In the genomic region with DNA sequence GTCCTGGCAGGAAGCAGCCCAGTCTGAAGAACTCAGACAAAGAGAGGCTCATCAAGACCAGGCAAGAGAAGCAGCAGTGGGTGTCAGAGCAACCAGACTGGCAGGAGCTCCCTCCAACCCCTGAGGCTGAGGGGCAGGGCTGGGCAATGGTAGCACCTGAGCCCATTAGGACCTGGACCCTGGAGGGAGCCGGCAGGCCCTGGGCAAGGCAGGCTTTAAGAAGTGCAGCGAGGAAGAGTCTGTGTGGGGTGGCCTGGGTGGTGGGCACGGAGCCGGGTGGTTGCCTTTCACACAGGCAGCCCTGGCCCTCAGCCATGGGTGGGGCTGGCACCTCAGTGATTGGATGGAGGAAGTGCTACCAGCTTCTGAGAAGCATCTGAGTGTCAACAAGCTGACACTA, we compare ENCODE assay signal across 30 cellular contexts. TPM values are rescaled to one million over a fixed set of nuclear protein-coding genes. Genes with fewer than 3 reads are reported as not detected.
DNase-seq lines count a peak whose midpoint lies in the region; ATAC-seq, FAIRE-seq and TF ChIP-seq lines count a peak whose summit lies in the region.
"Had no signal": no experiment of that assay in that cellular context is flagged by ENCODE, and none has a peak within 500 bp of the region (broad histone marks: within the 10 kb centered on the region; RNA-seq: fewer than 3 reads in every experiment).

No MANE protein-coding gene starts in this region.

- H3K27me3 Mint-ChIP-seq in T-helper 17 cell (no peaks in the 10 kb centered on the region), type B pancreatic cell (no peaks in the 10 kb centered on the region)

- TF ChIP-seq POLR2A in GM12891 (IDR thresholded peaks at IDR 0.05; ENCODE audit: low read depth, low read length) = no peak

- H3K27me3 ChIP-seq in SJCRH30 = no peaks in the 10 kb centered on the region
- H3K27me3 ChIP-seq: uterus had no signal

- H3K4me3 ChIP-seq in SJCRH30 = no peak overlapping the region
- H3K4me3 ChIP-seq: HAP-1, uterus had no signal

- FAIRE-seq in GM12891 (lab: Jason Lieb, UNC) = no peak
- FAIRE-seq: astrocyte, frontal cortex, G401.6 had no signal

- no peaks in the 10 kb centered on the region for H3K36me3 ChIP-seq in SJCRH30
- H3K36me3 ChIP-seq: HAP-1, uterus had no signal

- no peaks in the 10 kb centered on the region for H3K9me3 ChIP-seq in T-helper 17 cell (ENCODE audit: control insufficient read depth, low read length, poor library complexity, severe bottlenecking)
- H3K9me3 ChIP-seq in SJCRH30 (replicated peaks) = no peaks in the 10 kb centered on the region
- H3K9me3 ChIP-seq: uterus had no signal

- no peaks in the 10 kb centered on the region for H3K9me3 Mint-ChIP-seq in type B pancreatic cell

- DNase-seq in GM12891 (ENCODE audit: insufficient read length, low spot score) (no peak), T-helper 17 cell (no peak), left colon (no peak), sciatic nerve (ENCODE audit: low spot score) (no peak), SJCRH30 (no peak), HK-2 (ENCODE audit: unreplicated experiment) (no peak), type B pancreatic cell (ENCODE audit: extremely low spot score, unreplicated experiment) (no peak), NCI-H1105 treated with DMSO at 0.1 percent for 48 hours (lab: John Stamatoyannopoulos, UW) (no peak)
- DNase-seq: activated CD4-positive, alpha-beta T cell treated with anti-CD3 and anti-CD28 coated beads, Interleukin-2, amount 50 U/mL, for 48 hours; activated naive CD4-positive, alpha-beta T cell treated with Interleukin-2 at 50 U/mL for 16 hours; activated T-cell treated with anti-CD3 and anti-CD28 coated beads for 4 hours; cerebellar nuclear complex; DMS153; effector CD8-positive, alpha-beta T cell; islet precursor cell; mammary epithelial cell; NCI-H2171; NCI-H524; stimulated activated CD4-positive, alpha-beta T cell treated with anti-CD3 and anti-CD28 coated beads, Interleukin-15, amount 100 ng/mL, for 24 hours; T-helper 9 cell; uterus had no signal

- intact Hi-C loops in left colon (cut with DNase I, micrococcal nuclease) (no loop called here), sciatic nerve (cut with DNase I) (no loop called here)

- H3K4me1 Mint-ChIP-seq in T-helper 17 cell (peaks cover 8% of the 10 kb centered on the region), type B pancreatic cell (ENCODE audit: unreplicated experiment) (no peaks in the 10 kb centered on the region)
- H3K4me1 Mint-ChIP-seq: WTC11 had no signal

- peaks cover 31% of the 10 kb centered on the region for H3K4me1 ChIP-seq in SJCRH30
- H3K4me1 ChIP-seq: HAP-1, uterus had no signal

- no peak overlapping the region for H3K27ac Mint-ChIP-seq in T-helper 17 cell
- no peak overlapping the region for H3K27ac Mint-ChIP-seq in type B pancreatic cell
- H3K27ac Mint-ChIP-seq: WTC11 had no signal

- H3K36me3 Mint-ChIP-seq in T-helper 17 cell (ENCODE audit: low read depth) (peaks cover 2% of the 10 kb centered on the region), type B pancreatic cell (no peaks in the 10 kb centered on the region)

- TF ChIP-seq CTCF in type B pancreatic cell (conservative IDR thresholded peaks at IDR 0.05) = no peak

- H3K27ac ChIP-seq in SJCRH30 = no peak overlapping the region
- H3K27ac ChIP-seq: C4-2B, KMS-11, uterus had no signal

- ATAC-seq in T-helper 17 cell = peak; percentile 38
- peak; percentile 35 for ATAC-seq in left colon
- peak; percentile 9 for ATAC-seq in sciatic nerve
- ATAC-seq: WTC11 had no signal

- H3K4me3 Mint-ChIP-seq in T-helper 17 cell (no peak overlapping the region), type B pancreatic cell (no peak overlapping the region)
- H3K4me3 Mint-ChIP-seq: WTC11 had no signal

TF ChIP-seq in GM12891, 5 proteins besides CTCF, POLR2A, EP300 and RAD21:
- TF ChIP-seq SPI1 (IDR thresholded peaks at IDR 0.05; ENCODE audit: low read depth, low read length) (peak; percentile 32; the same call in 1 of the 2 replicates), PAX5 (IDR thresholded peaks at IDR 0.05; ENCODE audit: insufficient read depth, low read length, severe bottlenecking) (no peak)

RNA-seq across cellular contexts. Expression of a gene that starts 33.1 kb away (rescaled TPM):
- 240 TPM for polyA plus RNA-seq in GM12891 (2012; ENCODE audit: low read depth, missing spikeins)
- total RNA-seq in T-helper 17 cell = 10 to 100 TPM; 16.6 to 32.8 TPM
- total RNA-seq in left colon = 10 to 100 TPM in 1 of 2 donors, 1 to 10 TPM in 1; 5.0 to 11.0 TPM
- 4.7 TPM for total RNA-seq in sciatic nerve
- total RNA-seq in SJCRH30 (2014; rRNA removed; shearing (Covaris generic)) = 0.03 TPM in 1 of 2 replicates, not detected in the other
- total RNA-seq in type B pancreatic cell (ENCODE audit: low replicate concordance) = 1.7 TPM in 1 of 2 replicates, not detected in the other
- total RNA-seq: frontal cortex, HT-29, mammary epithelial cell had no signal
- polyA plus RNA-seq: AG04450 had no signal
